ENCODE assay signal across 22 cellular contexts in genomic region chr7:1430056-1430845, GRCh38. TPM values are rescaled to one million over a fixed set of nuclear protein-coding genes. Genes with fewer than 3 reads are reported as not detected.
DNase-seq lines count a peak whose midpoint lies in the region; ATAC-seq, FAIRE-seq and TF ChIP-seq lines count a peak whose summit lies in the region.
"Had no signal": no experiment of that assay in that cellular context is flagged by ENCODE, and none has a peak within 500 bp of the region (broad histone marks: within the 10 kb centered on the region; RNA-seq: fewer than 3 reads in every experiment).

No MANE protein-coding gene starts in this region.

- H3K18ac ChIP-seq in neuronal stem cell (ENCODE audit: low read length), result peak overlapping the region; percentile 24

- no peak for TF ChIP-seq EP300 in HepG2 (IDR thresholded peaks at IDR 0.05; ENCODE audit: low read depth in 2 of 2, low read length in 2 of 2)
- TF ChIP-seq EP300 in HepG2 (CRISPR knock-in tag; IDR thresholded peaks at IDR 0.05; ENCODE audit: borderline replicate concordance), result no peak
- no peak for TF ChIP-seq EP300 in K562 (IDR thresholded peaks at IDR 0.05; ENCODE audit: low read length)

- peaks cover 3% of the 10 kb centered on the region for H3K9me1 ChIP-seq in K562 (ENCODE audit: control insufficient read depth, insufficient read depth, low read length)

- peaks cover 3 to 10% of the 10 kb centered on the region in 2 experiments; a peak in 1 of 5 replicates for H3K27me3 ChIP-seq in HepG2 (ENCODE audit: control insufficient read depth in 1 of 2, insufficient read depth in 2 of 2, low read length in 2 of 2)
- H3K27me3 ChIP-seq in right lobe of liver, result no peaks in the 10 kb centered on the region
- H3K27me3 ChIP-seq in K562 (ENCODE audit: control insufficient read depth in 2 of 2, insufficient read depth in 2 of 2, low read length in 2 of 2), result no peaks in the 10 kb centered on the region
- peaks cover 0 to 35% (median 4%) of the 10 kb centered on the region in 3 experiments for H3K27me3 ChIP-seq in neuronal stem cell (ENCODE audit: control insufficient read depth in 3 of 3, insufficient read depth in 3 of 3, low read depth in 1 of 3, low read length in 3 of 3)
- H3K27me3 ChIP-seq: BLaER1 had no signal

- DNase-seq in HepG2 (ENCODE audit: low spot score), result no peak
- no peak for DNase-seq in right lobe of liver
- DNase-seq in K562 (ENCODE audit: extremely low read depth in 1 of 4, low spot score in 3 of 4), result no peak
- DNase-seq in neuronal stem cell (ENCODE audit: low spot score), result no peak
- no peak for DNase-seq in stimulated activated CD8-positive, alpha-beta memory T cell treated with anti-CD3 and anti-CD28 coated beads, Interleukin-4, amount 100 ng/mL, for 48 hours
- no peak for DNase-seq in mesothelial cell of epicardium (ENCODE audit: low spot score in 2 of 2, unreplicated experiment in 2 of 2)
- DNase-seq: Caco-2; CD4-positive, CD25-positive, alpha-beta regulatory T cell; CD8-positive, alpha-beta T cell; DMS153; DND-41; GDM1; GM23248; HCEC 1CT had no signal

- H2AFZ ChIP-seq in HepG2 (ENCODE audit: low read length) (no peak overlapping the region), K562 (ENCODE audit: low read depth, low read length) (no peak overlapping the region), neuronal stem cell (ENCODE audit: low read length) (peak overlapping the region; percentile 22)
- H2AFZ ChIP-seq: GM23248 had no signal

- BruUV-seq in HepG2 (replicated peaks; lab: Mats Ljungman, UMichigan) (no TSS peak), K562 (replicated peaks; lab: Mats Ljungman, UMichigan) (no TSS peak)

- H3K4me1 Mint-ChIP-seq in mesothelial cell of epicardium, result no peaks in the 10 kb centered on the region

- H2BK5ac ChIP-seq in neuronal stem cell (ENCODE audit: low read length), result peak overlapping the region; percentile 39

- H3K23ac ChIP-seq in neuronal stem cell (ENCODE audit: low read depth, low read length, poor library complexity), result no peak overlapping the region

- peak overlapping the region; percentile 98; the same call in 1 of the 2 replicates for H3K4me2 ChIP-seq in HepG2 (ENCODE audit: low read depth, low read length)
- no peak overlapping the region for H3K4me2 ChIP-seq in K562 (ENCODE audit: insufficient read depth, low read length)
- H3K4me2 ChIP-seq in neuronal stem cell (ENCODE audit: insufficient read depth, low read length, poor library complexity, severe bottlenecking), result no peak overlapping the region

- peak overlapping the region; percentile 8 for H2AK5ac ChIP-seq in neuronal stem cell (ENCODE audit: low read depth, low read length)

- in situ Hi-C loops in HepG2 (cut with HindIII; ENCODE audit: extremely low pct_ligation_motif_present, low pct_unique_long_range_greater_than_20kb), result loop anchor here (5.0 kb wide), 1 partner anchor 37 kb away; no protein-coding TSS in a partner anchor
- in situ Hi-C loops in K562 (cut with MboI), result loop anchor here (5.0 kb wide), 1 partner anchor 37 kb away; no protein-coding TSS in a partner anchor

- TF ChIP-seq POLR2A in HepG2 (IDR thresholded peaks at IDR 0.05; ENCODE audit: insufficient read depth in 1 of 2, low read depth in 2 of 2, low read length in 2 of 2) (no peak), right lobe of liver (IDR thresholded peaks at IDR 0.05) (no peak), K562 (conservative IDR thresholded peaks at IDR 0.05) (no peak)

- no peak overlapping the region for H3K27ac Mint-ChIP-seq in mesothelial cell of epicardium
- H3K27ac Mint-ChIP-seq: B cell; CD4-positive, CD25-positive, alpha-beta regulatory T cell; CD8-positive, alpha-beta T cell had no signal

- TF ChIP-seq CTCF in HepG2 (CRISPR knock-in tag; IDR thresholded peaks at IDR 0.05) (no peak), right lobe of liver (IDR thresholded peaks at IDR 0.05) (no peak), K562 (IDR thresholded peaks at IDR 0.05 in 2 of 3, conservative IDR thresholded peaks at IDR 0.05 in 1 of 3; ENCODE audit: insufficient read depth in 2 of 3, low read depth in 1 of 3, low read length in 3 of 3) (no peak), mesothelial cell of epicardium (IDR thresholded peaks at IDR 0.05; ENCODE audit: unreplicated experiment) (no peak)

- H4K91ac ChIP-seq in neuronal stem cell (ENCODE audit: low read depth, low read length, poor library complexity), result no peak overlapping the region

- CTCF ChIA-PET in HepG2 (lab: Yijun Ruan, JAX; ENCODE audit: low intra/inter-chr PET ratio, low total read pairs), result interaction anchor here (1.1 kb wide), 1 partner anchor 204 kb away, joined by 4 read pairs; no protein-coding TSS in a partner anchor
- CTCF ChIA-PET in K562 (lab: Yijun Ruan, JAX; ENCODE audit: low intra/inter-chr PET ratio), result no interaction called here

- no peak for TF ChIP-seq RAD21 in HepG2 (CRISPR knock-in tag; IDR thresholded peaks at IDR 0.05)
- no peak for TF ChIP-seq RAD21 in K562 (CRISPR knock-in tag; conservative IDR thresholded peaks at IDR 0.05 in 1 of 2, IDR thresholded peaks at IDR 0.05 in 1 of 2)

- no peak overlapping the region for H2BK15ac ChIP-seq in neuronal stem cell (ENCODE audit: low read length)

- H3K14ac ChIP-seq in neuronal stem cell (ENCODE audit: low read length), result peak overlapping the region; percentile 14

- no peaks in the 10 kb centered on the region for H3K36me3 Mint-ChIP-seq in mesothelial cell of epicardium
- H3K36me3 Mint-ChIP-seq: CD4-positive, CD25-positive, alpha-beta regulatory T cell; CD8-positive, alpha-beta T cell had no signal

- peak overlapping the region; percentile 16 for H2BK120ac ChIP-seq in neuronal stem cell (ENCODE audit: low read depth, low read length)

- peaks cover 30% of the 10 kb centered on the region for H3K27me3 Mint-ChIP-seq in mesothelial cell of epicardium (ENCODE audit: low read depth)
- H3K27me3 Mint-ChIP-seq: CD4-positive, CD25-positive, alpha-beta regulatory T cell had no signal

- H4K8ac ChIP-seq in neuronal stem cell (ENCODE audit: low read depth, low read length), result no peak overlapping the region

- WGBS in HepG2 (ENCODE audit: low lambda C conversion rate), result 49% methylated on average over 12 of the region's 32 CpGs
- 65% methylated on average over 13 of the region's 32 CpGs for WGBS in right lobe of liver (ENCODE audit: insufficient coverage, low coverage, low lambda C conversion rate, missing lambda C conversion rate)
- WGBS in K562 (ENCODE audit: insufficient coverage, low coverage, missing lambda C conversion rate), result 75% methylated on average over 21 of the region's 32 CpGs
- no CpG with 5 or more reads among the region's 32 CpGs for WGBS in neuronal stem cell (ENCODE audit: extremely low coverage in 2 of 2, insufficient read length in 2 of 2, insufficient replicate concordance in 1 of 2), 2 donors

- POLR2A ChIA-PET in HepG2 (lab: Yijun Ruan, JAX), result interaction anchor here (1.5 kb wide), 1 partner anchor 8 kb away, joined by 3 read pairs; no protein-coding TSS in a partner anchor
- POLR2A ChIA-PET in K562 (lab: Yijun Ruan, JAX), result interaction anchor here (0.7 kb wide), 1 partner anchor 207 kb away, joined by 4 read pairs; no protein-coding TSS in a partner anchor

- H3K4me3 ChIP-seq in HepG2 (replicated peaks in 1 of 3; ENCODE audit: insufficient read depth in 1 of 3, low read depth in 2 of 3, low read length in 3 of 3) (peak overlapping the region in 1 of 3 experiments; percentile 72; a peak in 1 of 6 replicates), right lobe of liver (no peak overlapping the region), K562 (no peak overlapping the region), neuronal stem cell (ENCODE audit: low read length in 2 of 2) (no peak overlapping the region)
- H3K4me3 ChIP-seq: BLaER1, GM12878, GM23248 had no signal

- H4K20me1 ChIP-seq in HepG2 (ENCODE audit: insufficient read depth, low read length) (no peaks in the 10 kb centered on the region), K562 (replicated peaks; ENCODE audit: control insufficient read depth, insufficient read depth, low read length) (peaks cover 12% of the 10 kb centered on the region; the same call in 1 of the 2 replicates)
- H4K20me1 ChIP-seq: BLaER1 had no signal

- H3K9ac ChIP-seq in HepG2 (ENCODE audit: insufficient read depth, low read depth, low read length) (no peak overlapping the region), K562 (ENCODE audit: insufficient read depth in 1 of 2, low read depth in 2 of 2, low read length in 2 of 2) (peak overlapping the region in 1 of 2 experiments; percentile 88; a peak in 2 of 4 replicates), neuronal stem cell (ENCODE audit: low read depth, low read length, poor library complexity) (no peak overlapping the region)
- H3K9ac ChIP-seq: GM23248 had no signal

- H3K4me3 Mint-ChIP-seq in mesothelial cell of epicardium, result no peak overlapping the region
- H3K4me3 Mint-ChIP-seq: B cell; CD4-positive, CD25-positive, alpha-beta regulatory T cell; CD8-positive, alpha-beta T cell had no signal

- H3K9me3 Mint-ChIP-seq in mesothelial cell of epicardium, result no peaks in the 10 kb centered on the region
- H3K9me3 Mint-ChIP-seq: CD4-positive, CD25-positive, alpha-beta regulatory T cell; CD8-positive, alpha-beta T cell had no signal

- FAIRE-seq in HepG2 (lab: Jason Lieb, UNC) (no peak), K562 (lab: Jason Lieb, UNC) (no peak)
- FAIRE-seq: A204.1, GM12878, GM19239, H54 had no signal

- H3K27ac ChIP-seq in HepG2 (ENCODE audit: extremely low read length, insufficient read depth, low read length), result no peak overlapping the region
- H3K27ac ChIP-seq in right lobe of liver, result no peak overlapping the region
- H3K27ac ChIP-seq in K562 (ENCODE audit: extremely low read depth, low read depth, low read length), result no peak overlapping the region
- H3K27ac ChIP-seq in neuronal stem cell (replicated peaks; ENCODE audit: low read length), result no peak overlapping the region
- H3K27ac ChIP-seq: 22Rv1, C4-2B, GM23248 had no signal

- ATAC-seq in HepG2, result no peak
- no peak for ATAC-seq in right lobe of liver
- no peak for ATAC-seq in K562
- ATAC-seq: CD8-positive, alpha-beta T cell; GM12878 had no signal

- intact Hi-C loops in HepG2 (cut with micrococcal nuclease; ENCODE audit: unreplicated experiment), result no loop called here
- intact Hi-C loops in right lobe of liver (cut with DNase I), result no loop called here
- intact Hi-C loops in K562 (cut with micrococcal nuclease), result no loop called here

- H3K79me2 ChIP-seq in HepG2 (ENCODE audit: insufficient read depth, low read length), result no peaks in the 10 kb centered on the region
- no peaks in the 10 kb centered on the region for H3K79me2 ChIP-seq in K562 (ENCODE audit: control insufficient read depth, insufficient read depth, low read length)

- H3K9me3 ChIP-seq in HepG2 (ENCODE audit: low read length) (no peaks in the 10 kb centered on the region), right lobe of liver (no peaks in the 10 kb centered on the region), K562 (replicated peaks; ENCODE audit: control insufficient read depth, insufficient read depth, low read depth, low read length) (no peaks in the 10 kb centered on the region), neuronal stem cell (replicated peaks in 1 of 2; ENCODE audit: control insufficient read depth in 2 of 2, insufficient read depth in 1 of 2, low read depth in 1 of 2, low read length in 2 of 2) (no peaks in the 10 kb centered on the region)
- H3K9me3 ChIP-seq: BLaER1, Caco-2 had no signal

- H3K4me1 ChIP-seq in HepG2 (ENCODE audit: insufficient read depth, low read length) (peaks cover 54% of the 10 kb centered on the region), right lobe of liver (no peaks in the 10 kb centered on the region), K562 (replicated peaks in 1 of 2; ENCODE audit: control insufficient read depth in 2 of 2, insufficient read depth in 2 of 2, low read length in 2 of 2) (peaks cover 6 to 66% of the 10 kb centered on the region in 2 experiments; a peak in 3 of 5 replicates), neuronal stem cell (ENCODE audit: control insufficient read depth in 2 of 2, insufficient read depth in 1 of 2, low read depth in 1 of 2, low read length in 2 of 2) (peaks cover 0 to 5% of the 10 kb centered on the region in 2 donors)

- no peaks in the 10 kb centered on the region for H3K79me1 ChIP-seq in neuronal stem cell (ENCODE audit: low read depth, low read length)

- peak overlapping the region; percentile 31 for H2BK12ac ChIP-seq in neuronal stem cell (ENCODE audit: low read length)

- no peak overlapping the region for H3K4ac ChIP-seq in neuronal stem cell (ENCODE audit: low read length)

- H3K36me3 ChIP-seq in HepG2 (replicated peaks in 1 of 2; ENCODE audit: control insufficient read depth in 1 of 2, insufficient read depth in 2 of 2, low read length in 2 of 2), result no peaks in the 10 kb centered on the region
- H3K36me3 ChIP-seq in right lobe of liver, result no peaks in the 10 kb centered on the region
- peaks cover 12% of the 10 kb centered on the region; the same call in 1 of the 3 replicates for H3K36me3 ChIP-seq in K562 (ENCODE audit: control insufficient read depth, insufficient read depth, low read length)
- H3K36me3 ChIP-seq in neuronal stem cell (replicated peaks in 1 of 2; ENCODE audit: control insufficient read depth in 2 of 2, insufficient read depth in 2 of 2, low read length in 2 of 2), result no peaks in the 10 kb centered on the region
- H3K36me3 ChIP-seq: BLaER1 had no signal

RNA-seq across cellular contexts. Expression of gene MICALL2, which starts 29.0 kb away (rescaled TPM):
- total RNA-seq in HepG2 (2016; rRNA removed; fragmentation: Illumina TruSeq; extraction: Trizol), result 1.8 and 5.8 TPM in 2 replicates
- 5.5 and 6.3 TPM in 2 replicates for total RNA-seq in HepG2 (2016; cell fraction: cytosol; rRNA removed; fragmentation: Illumina TruSeq; extraction: Trizol; ENCODE audit: low read depth)
- 2.1 and 6.3 TPM in 2 replicates for total RNA-seq in HepG2 (2016; cell fraction: insoluble cytoplasmic fraction; rRNA removed; fragmentation: Illumina TruSeq; extraction: Trizol)
- total RNA-seq in HepG2 (2016; cell fraction: membrane; rRNA removed; fragmentation: Illumina TruSeq; extraction: Trizol), result 2.9 and 3.0 TPM in 2 replicates
- total RNA-seq in HepG2 (2016; cell fraction: nucleus; rRNA removed; fragmentation: Illumina TruSeq; extraction: Trizol), result 7.9 and 10.2 TPM in 2 replicates
- polyA plus RNA-seq in HepG2 (2011; rRNA removed), result 12.4 and 15.0 TPM in 2 replicates
- polyA plus RNA-seq in HepG2 (2011; cell fraction: cytosol; rRNA removed), result 2.3 and 4.4 TPM in 2 replicates
- 231 and 294 TPM in 2 replicates for polyA plus RNA-seq in HepG2 (2011; cell fraction: nucleus; rRNA removed)
- 5.9 and 10.1 TPM in 2 replicates for polyA plus RNA-seq in HepG2 (2012)
- 1.1 and 1.7 TPM in 2 replicates for polyA plus RNA-seq in HepG2 (2016; cell fraction: cytosol; fragmentation: Illumina TruSeq; extraction: Trizol; ENCODE audit: low read depth)
- 1.9 and 2.3 TPM in 2 replicates for polyA plus RNA-seq in HepG2 (2016; cell fraction: insoluble cytoplasmic fraction; fragmentation: Illumina TruSeq; extraction: Trizol; ENCODE audit: low read depth)
- polyA plus RNA-seq in HepG2 (2016; cell fraction: membrane; fragmentation: Illumina TruSeq; extraction: Trizol; ENCODE audit: low read depth), result 1.3 and 1.7 TPM in 2 replicates
- polyA plus RNA-seq in HepG2 (2016; cell fraction: nucleus; fragmentation: Illumina TruSeq; extraction: Trizol; ENCODE audit: insufficient read depth, low read depth), result 32.1 and 32.9 TPM in 2 replicates
- polyA minus RNA-seq in HepG2 (2011; rRNA and poly(A)+ RNA removed; ENCODE audit: low replicate concordance), result 17.6 and 22.4 TPM in 2 replicates
- polyA minus RNA-seq in HepG2 (2011; cell fraction: cytosol; rRNA and poly(A)+ RNA removed), result 2.2 and 2.5 TPM in 2 replicates
- polyA minus RNA-seq in HepG2 (2011; cell fraction: nucleus; rRNA and poly(A)+ RNA removed), result 26.2 and 30.8 TPM in 2 replicates
- 10 to 100 TPM in 5 of 6 experiments, 1 to 10 TPM in 1; 8.2 to 23.8 (median 13.6) TPM for total RNA-seq in right lobe of liver
- total RNA-seq in K562 (2011; cell fraction: chromatin; rRNA removed; ENCODE audit: low replicate concordance), result 266 and 844 TPM in 2 replicates
- 502 and 577 TPM in 2 replicates for total RNA-seq in K562 (2011; cell fraction: nucleolus; rRNA removed)
- total RNA-seq in K562 (2011; cell fraction: nucleoplasm; rRNA removed), result 359 and 406 TPM in 2 replicates
- 59.0 and 71.5 TPM in 2 replicates for total RNA-seq in K562 (2014; rRNA removed)
- 6.9 and 9.5 TPM in 2 replicates for total RNA-seq in K562 (2014; rRNA removed; fragmentation: Illumina TruSeq; extraction: Trizol)
- total RNA-seq in K562 (2015; rRNA removed; fragmentation: Illumina TruSeq; extraction: Trizol), result 26.9 and 32.7 TPM in 2 replicates
- total RNA-seq in K562 (2021), result 102 and 103 TPM in 2 replicates
- polyA plus RNA-seq in K562 (2011; rRNA removed), result 17.0 and 42.5 TPM in 2 replicates
- 14.6 and 28.0 TPM in 2 replicates for polyA plus RNA-seq in K562 (2011; cell fraction: cytosol; rRNA removed)
- polyA plus RNA-seq in K562 (2011; cell fraction: nucleus; rRNA removed), result 444 and 528 TPM in 2 replicates
- 61.2 and 74.6 TPM in 2 replicates for polyA plus RNA-seq in K562 (2012)
- 13.2 and 29.8 TPM in 2 replicates for polyA plus RNA-seq in K562 (2014; fragmentation: Illumina TruSeq; extraction: Trizol)
- 1 to 10 TPM; 1.8 to 2.2 TPM for polyA plus RNA-seq in K562 (2014; fragmentation: Nextera tagmentation; extraction: Ambion mirVana)
- 91.2 and 99.3 TPM in 2 replicates for polyA plus RNA-seq in K562 (2014; rRNA removed)
- polyA minus RNA-seq in K562 (2011; rRNA and poly(A)+ RNA removed), result 53.2 and 57.7 TPM in 2 replicates
- polyA minus RNA-seq in K562 (2011; cell fraction: cytosol; rRNA and poly(A)+ RNA removed), result 17.9 and 22.2 TPM in 2 replicates
- 91.7 and 109 TPM in 2 replicates for polyA minus RNA-seq in K562 (2011; cell fraction: nucleus; rRNA and poly(A)+ RNA removed)
- 9.4 TPM for polyA plus RNA-seq in neuronal stem cell (2013, experiment 1 of 2)
- 10.1 TPM for polyA plus RNA-seq in neuronal stem cell (2013, experiment 2 of 2)
- 18.5 to 21.1 TPM (median 18.9 TPM) in 3 replicates for total RNA-seq in mesothelial cell of epicardium

Comparison
In these comparisons a context has a peak if more than half of its experiments do, and no peak if none do; other contexts are left out.
1. Of the 241 proteins assayed by ChIP-seq in both HepG2 and K562: peak only in HepG2: none; only in K562: POLR2G and ZNF24; in both: none; in neither: 239.